ENCODE assay signal across 25 cellular contexts in the genomic region with DNA sequence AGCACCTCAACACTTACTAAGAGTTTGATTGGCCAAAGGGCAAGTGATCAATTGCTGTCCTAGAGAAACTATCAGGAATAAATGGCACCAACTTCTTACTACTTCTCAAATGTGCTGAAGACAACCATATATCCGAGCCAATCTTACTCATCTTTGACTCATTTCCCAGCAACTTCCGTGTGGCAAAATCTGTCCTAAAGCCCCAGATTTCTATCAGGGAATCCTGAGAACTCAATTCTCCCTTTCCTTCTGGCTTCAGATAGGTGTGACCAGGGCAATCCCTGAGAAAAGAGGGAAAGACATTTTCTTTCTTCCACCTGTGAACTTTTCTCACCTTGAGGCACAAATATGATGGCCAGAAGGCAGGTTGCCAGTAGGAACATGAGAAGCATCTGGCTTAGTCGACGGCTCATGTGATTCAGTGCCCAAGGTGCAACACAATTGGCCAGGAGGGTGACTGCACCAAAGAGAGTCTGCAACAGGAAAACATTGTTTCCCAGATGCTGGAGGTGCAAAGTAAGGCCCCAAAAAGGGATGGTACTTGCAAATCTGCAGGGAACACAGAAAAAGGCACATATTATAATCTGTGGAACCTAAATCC. TPM values are rescaled to one million over a fixed set of nuclear protein-coding genes. Genes with fewer than 3 reads are reported as not detected.
A peak's percentile ranks its signal among the peaks of the same experiment; 100 is the strongest.
DNase-seq lines count a peak whose midpoint lies in the region; ATAC-seq and TF ChIP-seq lines count a peak whose summit lies in the region.
"Had no signal": no experiment of that assay in that cellular context is flagged by ENCODE, and none has a peak within 500 bp of the region (broad histone marks: within the 10 kb centered on the region; RNA-seq: fewer than 3 reads in every experiment).

No MANE protein-coding gene starts in this region.

- H3K9me2 ChIP-seq in GM23338 (ENCODE audit: insufficient read depth) (peaks cover 7% of the 10 kb centered on the region; the same call in 1 of the 2 replicates), PC-3 (replicated peaks; ENCODE audit: low read length) (no peaks in the 10 kb centered on the region)

- H3K9ac ChIP-seq in PC-3 (ENCODE audit: low read length) = no peak overlapping the region
- H3K9ac ChIP-seq in mammary epithelial cell (ENCODE audit: insufficient read depth, low read length) = no peak overlapping the region
- H3K9ac ChIP-seq: BLaER1 had no signal

- H3K27ac ChIP-seq in GM23338 (ENCODE audit: low read depth) (no peak overlapping the region), PC-3 (ENCODE audit: low read length) (no peak overlapping the region), mammary epithelial cell (ENCODE audit: insufficient read depth, low read depth, low read length) (no peak overlapping the region), foreskin keratinocyte (no peak overlapping the region)
- H3K27ac ChIP-seq: BLaER1, Peyer's patch had no signal

- no peak for ATAC-seq in GM23338
- ATAC-seq in PC-3 = peak; percentile 57
- ATAC-seq in foreskin keratinocyte = peak; percentile 57
- no peak for ATAC-seq in GM19463 (IDR thresholded peaks at IDR 0.05; ENCODE audit: unreplicated experiment)
- ATAC-seq: CD8-positive, alpha-beta T cell; T-cell had no signal

- H3K4me1 ChIP-seq in GM23338 (ENCODE audit: insufficient read depth) = no peaks in the 10 kb centered on the region
- H3K4me1 ChIP-seq in PC-3 (ENCODE audit: insufficient read depth, low read length) = 0 out of 2 replicates have a peak, but pooled peaks cover 4% of the 10 kb centered on the region
- H3K4me1 ChIP-seq in mammary epithelial cell (ENCODE audit: insufficient read depth, low read length) = no peaks in the 10 kb centered on the region
- no peaks in the 10 kb centered on the region for H3K4me1 ChIP-seq in foreskin keratinocyte
- H3K4me1 ChIP-seq: BLaER1, Peyer's patch had no signal

- no TSS peak for BruUV-seq in PC-3 (replicated peaks; lab: Mats Ljungman, UMichigan)
- no TSS peak for BruUV-seq in mammary epithelial cell (replicated peaks; lab: Mats Ljungman, UMichigan)

- WGBS in mammary epithelial cell (ENCODE audit: low coverage, missing lambda C conversion rate) = 16% methylated on average over 4 of the region's 4 CpGs

- H3K27me3 ChIP-seq in GM23338 (ENCODE audit: insufficient read depth) = peaks cover 15% of the 10 kb centered on the region
- H3K27me3 ChIP-seq in PC-3 (ENCODE audit: low read length) = peaks cover 22% of the 10 kb centered on the region
- peaks cover 3% of the 10 kb centered on the region for H3K27me3 ChIP-seq in mammary epithelial cell (ENCODE audit: insufficient read depth, low read length)
- peaks cover 7% of the 10 kb centered on the region for H3K27me3 ChIP-seq in foreskin keratinocyte
- H3K27me3 ChIP-seq: BLaER1, Peyer's patch had no signal

- H3K4me1 Mint-ChIP-seq in GM23338 = peaks cover 2% of the 10 kb centered on the region; the same call in 1 of the 3 replicates
- H3K4me1 Mint-ChIP-seq in activated T-helper 2 cell treated with anti-CD3 and anti-CD28 coated beads, Interferon-gamma antibody, Interleukin-2, Interleukin-4, amounts not matched to agents 10 μg/mL and 5 μg/mL and 100 μg/mL, durations not matched to agents 14 hours and 24 hours and 36 hours (ENCODE audit: low read depth) = no peaks in the 10 kb centered on the region
- H3K4me1 Mint-ChIP-seq: T-cell had no signal

- DNase-seq in GM23338 (ENCODE audit: low spot score) = no peak
- peak; percentile 47 for DNase-seq in PC-3
- peak; percentile 4 for DNase-seq in mammary epithelial cell
- DNase-seq in foreskin keratinocyte = peak in 1 of 2 donors; percentile 26
- no peak for DNase-seq in mesenteric fat pad (ENCODE audit: low spot score)
- no peak for DNase-seq in activated T-helper 2 cell treated with anti-CD3 and anti-CD28 coated beads, Interferon-gamma antibody, Interleukin-2, Interleukin-4, amounts not matched to agents 10 μg/mL and 5 μg/mL and 100 μg/mL, durations not matched to agents 14 hours and 24 hours and 36 hours (ENCODE audit: low spot score)
- DNase-seq in C1 segment of cervical spinal cord (lab: John Stamatoyannopoulos, UW) = no peak
- DNase-seq: ACHN; CD8-positive, alpha-beta T cell; DND-41; Kasumi-1; MM.1S; NCI-H1048; NCI-H1436; NCI-H187 treated with DMSO at 0.1 percent for 48 hours; NCI-H2107; NCI-H2227 treated with DMSO at 0.1 percent for 48 hours; NCI-H510A treated with DMSO at 0.1 percent for 48 hours; NCI-H774; Peyer's patch; SIG-M5; T-cell had no signal

- CTCF ChIA-PET in PC-3 (lab: Charles Lee) = no interaction called here
- CTCF ChIA-PET in mammary epithelial cell (lab: Charles Lee; ENCODE audit: low non-redundant PET) = no interaction called here

- H3K4me3 ChIP-seq in GM23338 (no peak overlapping the region), PC-3 (ENCODE audit: low read length) (no peak overlapping the region), mammary epithelial cell (replicated peaks in 1 of 3; ENCODE audit: insufficient read depth in 1 of 3, low read depth in 2 of 3, low read length in 3 of 3) (no peak overlapping the region)
- H3K4me3 ChIP-seq: BLaER1, Peyer's patch had no signal

- in situ Hi-C loops in mammary epithelial cell (cut with MboI; ENCODE audit: low sequenced_read_pairs in 2 of 2) = no loop called here

- H3K9me3 Mint-ChIP-seq in GM23338 = no peaks in the 10 kb centered on the region
- no peaks in the 10 kb centered on the region for H3K9me3 Mint-ChIP-seq in activated T-helper 2 cell treated with anti-CD3 and anti-CD28 coated beads, Interferon-gamma antibody, Interleukin-2, Interleukin-4, amounts not matched to agents 10 μg/mL and 5 μg/mL and 100 μg/mL, durations not matched to agents 14 hours and 24 hours and 36 hours
- H3K9me3 Mint-ChIP-seq: CD8-positive, alpha-beta T cell; T-cell had no signal

- no peak overlapping the region for H3K4me3 Mint-ChIP-seq in GM23338
- no peak overlapping the region for H3K4me3 Mint-ChIP-seq in activated T-helper 2 cell treated with anti-CD3 and anti-CD28 coated beads, Interferon-gamma antibody, Interleukin-2, Interleukin-4, amounts not matched to agents 10 μg/mL and 5 μg/mL and 100 μg/mL, durations not matched to agents 14 hours and 24 hours and 36 hours (ENCODE audit: low read depth)
- H3K4me3 Mint-ChIP-seq: CD8-positive, alpha-beta T cell; T-cell had no signal

- H3K36me3 Mint-ChIP-seq in GM23338 (ENCODE audit: low read depth) = no peaks in the 10 kb centered on the region
- no peaks in the 10 kb centered on the region for H3K36me3 Mint-ChIP-seq in activated T-helper 2 cell treated with anti-CD3 and anti-CD28 coated beads, Interferon-gamma antibody, Interleukin-2, Interleukin-4, amounts not matched to agents 10 μg/mL and 5 μg/mL and 100 μg/mL, durations not matched to agents 14 hours and 24 hours and 36 hours (ENCODE audit: low read depth)
- H3K36me3 Mint-ChIP-seq: CD8-positive, alpha-beta T cell; T-cell had no signal

- H3K4me2 ChIP-seq in GM23338 (no peak overlapping the region), PC-3 (ENCODE audit: low read length) (no peak overlapping the region), mammary epithelial cell (ENCODE audit: insufficient read depth, low read depth, low read length) (no peak overlapping the region)
- H3K4me2 ChIP-seq: BLaER1 had no signal

- TF ChIP-seq CTCF in GM23338 (conservative IDR thresholded peaks at IDR 0.05; ENCODE audit: low read depth in 2 of 2) = no peak
- TF ChIP-seq CTCF in PC-3 (conservative IDR thresholded peaks at IDR 0.05; ENCODE audit: low read depth, low read length) = no peak
- TF ChIP-seq CTCF in mammary epithelial cell (conservative IDR thresholded peaks at IDR 0.05 in 1 of 2, IDR thresholded peaks at IDR 0.05 in 1 of 2; ENCODE audit: extremely low read depth in 1 of 2, insufficient read depth in 1 of 2, low read depth in 1 of 2, low read length in 2 of 2) = no peak
- no peak for TF ChIP-seq CTCF in foreskin keratinocyte (conservative IDR thresholded peaks at IDR 0.05)

- no peaks in the 10 kb centered on the region for H3F3A ChIP-seq in GM23338 (replicated peaks; ENCODE audit: low read depth)
- no peaks in the 10 kb centered on the region for H3F3A ChIP-seq in PC-3 (ENCODE audit: low read length, unreplicated experiment)

- H2AFZ ChIP-seq in GM23338 (0 out of 2 replicates have a peak overlapping the region, but pooled peaks have one; percentile 7), PC-3 (ENCODE audit: low read length) (no peak overlapping the region), mammary epithelial cell (ENCODE audit: low read depth, low read length) (no peak overlapping the region)

- H3K27me3 Mint-ChIP-seq in GM23338 (ENCODE audit: insufficient read depth, low read depth, poor library complexity) = peaks cover 3% of the 10 kb centered on the region
- H3K27me3 Mint-ChIP-seq in activated T-helper 2 cell treated with anti-CD3 and anti-CD28 coated beads, Interferon-gamma antibody, Interleukin-2, Interleukin-4, amounts not matched to agents 10 μg/mL and 5 μg/mL and 100 μg/mL, durations not matched to agents 14 hours and 24 hours and 36 hours (ENCODE audit: low read depth) = peaks cover 25% of the 10 kb centered on the region

- dilution Hi-C loops in mammary epithelial cell (cut with HindIII; ENCODE audit: low sequenced_read_pairs) = no loop called here

- intact Hi-C loops in PC-3 (cut with micrococcal nuclease) (no loop called here), mammary epithelial cell (cut with micrococcal nuclease) (no loop called here)
- intact Hi-C loops in activated T-helper 2 cell treated with anti-CD3 and anti-CD28 coated beads, Interferon-gamma antibody, Interleukin-2, Interleukin-4, amounts not matched to agents 10 μg/mL and 5 μg/mL and 100 μg/mL, durations not matched to agents 14 hours and 24 hours and 36 hours (cut with micrococcal nuclease) = no loop called here

- H4K20me1 ChIP-seq in GM23338 (replicated peaks; ENCODE audit: insufficient read depth) = no peaks in the 10 kb centered on the region
- no peaks in the 10 kb centered on the region for H4K20me1 ChIP-seq in PC-3 (ENCODE audit: low read length)
- no peaks in the 10 kb centered on the region for H4K20me1 ChIP-seq in mammary epithelial cell (ENCODE audit: insufficient read depth, low read length)
- H4K20me1 ChIP-seq: BLaER1 had no signal

- POLR2A ChIA-PET in PC-3 (lab: Charles Lee; ENCODE audit: unreplicated experiment) = no interaction called here

- H3K27ac Mint-ChIP-seq in GM23338 = no peak overlapping the region
- H3K27ac Mint-ChIP-seq in activated T-helper 2 cell treated with anti-CD3 and anti-CD28 coated beads, Interferon-gamma antibody, Interleukin-2, Interleukin-4, amounts not matched to agents 10 μg/mL and 5 μg/mL and 100 μg/mL, durations not matched to agents 14 hours and 24 hours and 36 hours = no peak overlapping the region
- H3K27ac Mint-ChIP-seq: CD8-positive, alpha-beta T cell; T-cell had no signal

- no peaks in the 10 kb centered on the region for H3K36me3 ChIP-seq in GM23338 (ENCODE audit: insufficient read depth)
- no peaks in the 10 kb centered on the region for H3K36me3 ChIP-seq in PC-3 (ENCODE audit: low read depth, low read length)
- H3K36me3 ChIP-seq in mammary epithelial cell (ENCODE audit: insufficient read depth, low read length) = no peaks in the 10 kb centered on the region
- H3K36me3 ChIP-seq: BLaER1, Peyer's patch had no signal

- no peaks in the 10 kb centered on the region for H3K9me3 ChIP-seq in PC-3 (ENCODE audit: low read length)
- H3K9me3 ChIP-seq in mammary epithelial cell (replicated peaks; ENCODE audit: insufficient read depth, low read length) = no peaks in the 10 kb centered on the region
- H3K9me3 ChIP-seq: BLaER1, Peyer's patch had no signal

- H3K79me2 ChIP-seq in GM23338 (replicated peaks; ENCODE audit: insufficient read depth) (no peaks in the 10 kb centered on the region), PC-3 (ENCODE audit: low read length) (no peaks in the 10 kb centered on the region), mammary epithelial cell (ENCODE audit: insufficient read depth, low read length) (no peaks in the 10 kb centered on the region)

RNA-seq across cellular contexts. Expression of a gene that starts 21.8 kb away (rescaled TPM):
- total RNA-seq in GM23338 (2014; rRNA removed; shearing (Covaris generic)) = not detected in 2 replicates
- not detected in 2 replicates for polyA plus RNA-seq in GM23338 (2016; fragmentation: Nextera tagmentation; extraction: Ambion mirVana)
- not detected in 2 replicates for total RNA-seq in PC-3 (2014; rRNA removed)
- total RNA-seq in mammary epithelial cell = not detected
- polyA plus RNA-seq in mammary epithelial cell = not detected
- polyA minus RNA-seq in mammary epithelial cell = not detected
- not detected in 2 replicates for total RNA-seq in foreskin keratinocyte
- not detected in 2 replicates for polyA plus RNA-seq in foreskin keratinocyte
- not detected for total RNA-seq in mesenteric fat pad
- not detected in 2 replicates for total RNA-seq in activated T-helper 2 cell treated with anti-CD3 and anti-CD28 coated beads, Interferon-gamma antibody, Interleukin-2, Interleukin-4, amounts not matched to agents 10 μg/mL and 5 μg/mL and 100 μg/mL, durations not matched to agents 14 hours and 24 hours and 36 hours
- total RNA-seq: CD8-positive, alpha-beta T cell; H4; Peyer's patch; T-cell had no signal

Comparison
In these comparisons a context has a peak if more than half of its experiments do, and no peak if none do; other contexts are left out.
1. ATAC-seq: peak in PC-3 (single experiment) and foreskin keratinocyte (single experiment); none in GM23338 (single experiment) and GM19463 (single experiment).
2. DNase-seq: peak in PC-3 (single experiment) and mammary epithelial cell (single experiment); none in GM23338 (single experiment), mesenteric fat pad (single experiment), activated T-helper 2 cell treated with anti-CD3 and anti-CD28 coated beads, Interferon-gamma antibody, Interleukin-2, Interleukin-4, amounts not matched to agents 10 μg/mL and 5 μg/mL and 100 μg/mL, durations not matched to agents 14 hours and 24 hours and 36 hours (single experiment) and C1 segment of cervical spinal cord (0 of 14).